In genomic region chr7:16811555-16811954, GRCh38 we compare ENCODE assay signal across 13 cellular contexts. TPM values are rescaled to one million over a fixed set of nuclear protein-coding genes. Genes with fewer than 3 reads are reported as not detected.
A peak's percentile ranks its signal among the peaks of the same experiment; 100 is the strongest.
DNase-seq lines count a peak whose midpoint lies in the region; ATAC-seq and TF ChIP-seq lines count a peak whose summit lies in the region.
"Had no signal": no experiment of that assay in that cellular context is flagged by ENCODE, and none has a peak within 500 bp of the region (broad histone marks: within the 10 kb centered on the region; RNA-seq: fewer than 3 reads in every experiment).

No MANE protein-coding gene starts in this region.

- H3K36me3 Mint-ChIP-seq in endodermal cell (ENCODE audit: low read depth) = no peaks in the 10 kb centered on the region

- no peak overlapping the region for H3K9ac ChIP-seq in endodermal cell (ENCODE audit: extremely low read depth, low read length, poor library complexity, severe bottlenecking)

- no peaks in the 10 kb centered on the region for H3K27me3 ChIP-seq in endodermal cell (ENCODE audit: control insufficient read depth, insufficient read depth, low read length, poor library complexity, severe bottlenecking)

- H3K4me3 ChIP-seq in HEK293 (ENCODE audit: low read depth, low read length) (no peak overlapping the region), endodermal cell (ENCODE audit: low read length) (no peak overlapping the region)

- H3K27ac ChIP-seq in 22Rv1 (peak overlapping the region; percentile 3; the same call in 1 of the 2 replicates), HEK293 (ENCODE audit: extremely low read depth, low read depth, low read length) (no peak overlapping the region), endodermal cell (ENCODE audit: low read depth, low read length) (no peak overlapping the region)

- no peaks in the 10 kb centered on the region for H3K27me3 Mint-ChIP-seq in endodermal cell (ENCODE audit: insufficient read depth)

- peaks cover 3% of the 10 kb centered on the region for H3K4me1 Mint-ChIP-seq in endodermal cell

- no peak overlapping the region for H3K27ac Mint-ChIP-seq in endodermal cell

- H3K36me3 ChIP-seq in HEK293 (ENCODE audit: control insufficient read depth in 2 of 2, insufficient read depth in 1 of 2, low read length in 2 of 2) (no peaks in the 10 kb centered on the region), endodermal cell (ENCODE audit: control insufficient read depth, insufficient read depth, low read length) (no peaks in the 10 kb centered on the region)

- POLR2A ChIA-PET in HEK293 (lab: Yijun Ruan, JAX) = no interaction called here

- H3K4me3 Mint-ChIP-seq in endodermal cell = no peak overlapping the region

- 92 to 100% methylated on average over 1 to 2 of the region's 2 CpGs for WGBS in endodermal cell (ENCODE audit: insufficient coverage in 1 of 2, insufficient read length in 1 of 2), 2 experiments

- CTCF ChIA-PET in HEK293 (lab: Yijun Ruan, JAX) = no interaction called here

- peak; percentile 40 for DNase-seq in amniotic stem cell (lab: John Stamatoyannopoulos, UW)
- peak; percentile 8 for DNase-seq in foreskin melanocyte
- no peak for DNase-seq in endodermal cell
- DNase-seq in stimulated activated CD4-positive, alpha-beta T cell treated with anti-CD3 and anti-CD28 coated beads, Interleukin-1b, Interleukin-23, amount 100 ng/mL, for 48 hours = no peak
- DNase-seq in activated CD4-positive, alpha-beta T cell treated with anti-CD3 and anti-CD28 coated beads for 4 hours = no peak
- DNase-seq: activated CD4-positive, alpha-beta T cell treated with anti-CD3 and anti-CD28 coated beads, Interleukin-2, amount 50 U/mL, for 4 hours; activated naive CD4-positive, alpha-beta T cell treated with Interleukin-2 at 50 U/mL for 16 hours; effector CD8-positive, alpha-beta T cell; NCI-H510A treated with DMSO at 0.1 percent for 48 hours; stimulated activated naive CD4-positive, alpha-beta T cell had no signal

- H3K4me1 ChIP-seq in HEK293 (ENCODE audit: control insufficient read depth, insufficient read depth, low read length) = peaks cover 7% of the 10 kb centered on the region
- H3K4me1 ChIP-seq in endodermal cell (ENCODE audit: control insufficient read depth, insufficient read depth, low read length) = no peaks in the 10 kb centered on the region

- ATAC-seq in HG03521 (IDR thresholded peaks at IDR 0.05; ENCODE audit: unreplicated experiment) = no peak

- TF ChIP-seq CTCF in 22Rv1 (IDR thresholded peaks at IDR 0.05) = no peak
- no peak for TF ChIP-seq CTCF in HEK293 (tag by site-specific recombination; IDR thresholded peaks at IDR 0.05)
- TF ChIP-seq CTCF in endodermal cell (conservative IDR thresholded peaks at IDR 0.05) = no peak

- no peaks in the 10 kb centered on the region for H3K9me3 Mint-ChIP-seq in endodermal cell

- H3K9me3 ChIP-seq in HEK293 (ENCODE audit: control insufficient read depth, insufficient read depth, low read depth, low read length) (no peaks in the 10 kb centered on the region), endodermal cell (ENCODE audit: control insufficient read depth, low read length) (no peaks in the 10 kb centered on the region)

TF ChIP-seq in HEK293, 187 proteins besides CTCF, POLR2A, EP300 and RAD21:
- TF ChIP-seq ZSCAN30 (tag by site-specific recombination; IDR thresholded peaks at IDR 0.05) (no peak), ZNF10 (tag by site-specific recombination; IDR thresholded peaks at IDR 0.05) (no peak), ZFP3 (tag by site-specific recombination; IDR thresholded peaks at IDR 0.05; ENCODE audit: low read depth) (no peak), SP2 (tag by site-specific recombination; IDR thresholded peaks at IDR 0.05) (no peak), HOXC10 (CRISPR knock-in tag; IDR thresholded peaks at IDR 0.05) (no peak), PRDM1 (tag by site-specific recombination; IDR thresholded peaks at IDR 0.05) (peak; percentile 58)
- TF ChIP-seq, protein P1, sequence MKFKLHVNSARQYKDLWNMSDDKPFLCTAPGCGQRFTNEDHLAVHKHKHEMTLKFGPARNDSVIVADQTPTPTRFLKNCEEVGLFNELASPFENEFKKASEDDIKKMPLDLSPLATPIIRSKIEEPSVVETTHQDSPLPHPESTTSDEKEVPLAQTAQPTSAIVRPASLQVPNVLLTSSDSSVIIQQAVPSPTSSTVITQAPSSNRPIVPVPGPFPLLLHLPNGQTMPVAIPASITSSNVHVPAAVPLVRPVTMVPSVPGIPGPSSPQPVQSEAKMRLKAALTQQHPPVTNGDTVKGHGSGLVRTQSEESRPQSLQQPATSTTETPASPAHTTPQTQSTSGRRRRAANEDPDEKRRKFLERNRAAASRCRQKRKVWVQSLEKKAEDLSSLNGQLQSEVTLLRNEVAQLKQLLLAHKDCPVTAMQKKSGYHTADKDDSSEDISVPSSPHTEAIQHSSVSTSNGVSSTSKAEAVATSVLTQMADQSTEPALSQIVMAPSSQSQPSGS (tag by site-specific recombination; IDR thresholded peaks at IDR 0.05; ENCODE audit: low read depth) = no peak

RNA-seq across cellular contexts. Expression of gene AGR2, which starts 6.8 kb away (rescaled TPM):
- not detected for total RNA-seq in endodermal cell
- not detected for polyA plus RNA-seq in endodermal cell (2013, experiment 1 of 2)
- polyA plus RNA-seq in endodermal cell (2013, experiment 2 of 2) = not detected

RNA-seq across cellular contexts. Expression of gene TSPAN13, which starts 58.0 kb away (rescaled TPM):
- total RNA-seq in endodermal cell = 10 to 100 TPM; 34.9 to 51.2 TPM
- 59.1 TPM for polyA plus RNA-seq in endodermal cell (2013, experiment 1 of 2)
- polyA plus RNA-seq in endodermal cell (2013, experiment 2 of 2) = 53.5 TPM

Comparison
In these comparisons a context has a peak if more than half of its experiments do, and no peak if none do; other contexts are left out.
1. DNase-seq: peak in amniotic stem cell (single experiment) and foreskin melanocyte (single experiment); none in endodermal cell (single experiment), stimulated activated CD4-positive, alpha-beta T cell treated with anti-CD3 and anti-CD28 coated beads, Interleukin-1b, Interleukin-23, amount 100 ng/mL, for 48 hours (single experiment) and activated CD4-positive, alpha-beta T cell treated with anti-CD3 and anti-CD28 coated beads for 4 hours (0 of 2).